1 cellular context compared by ENCODE assay signal in the genomic region with DNA sequence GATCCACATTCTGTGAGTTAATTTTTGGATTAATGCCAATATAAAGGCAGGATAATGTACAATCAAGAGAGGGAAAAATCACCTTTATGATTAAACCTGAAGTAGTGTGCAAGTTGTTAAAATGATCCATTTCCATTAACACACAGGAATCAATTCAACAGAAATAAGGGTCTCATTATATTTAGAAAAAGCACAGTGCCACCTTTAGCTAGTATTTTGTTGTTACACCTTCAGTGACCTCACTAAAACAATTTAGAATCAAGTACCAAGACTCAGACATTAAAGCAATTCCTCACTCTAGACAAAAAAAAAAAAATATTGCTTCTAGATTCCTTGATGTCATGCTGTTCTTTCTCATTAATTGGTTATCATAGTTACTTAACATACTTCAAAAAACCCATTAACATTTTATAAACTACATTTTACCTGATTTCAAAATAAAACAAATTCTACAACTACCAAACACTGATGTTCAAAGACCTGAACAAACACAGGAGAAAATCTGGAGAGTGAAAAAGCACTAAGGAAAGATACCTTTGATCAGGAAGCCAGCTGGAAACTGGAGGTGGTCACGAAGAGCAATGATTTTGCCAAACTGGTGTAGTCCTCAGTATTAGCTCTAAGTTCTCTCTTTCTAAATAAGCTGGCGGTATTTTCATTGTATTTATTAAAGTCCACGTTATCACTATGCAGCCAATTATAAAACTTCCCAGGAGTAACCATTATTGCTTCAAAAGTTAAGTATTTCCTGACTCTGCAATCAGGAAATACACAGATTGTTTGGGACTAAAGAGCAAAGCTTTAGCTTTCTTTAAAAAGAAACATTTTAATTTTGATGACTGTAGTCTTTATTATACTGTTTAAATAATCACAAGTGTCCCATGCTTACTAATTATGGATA.
TF ChIP-seq lines count a peak whose summit lies in the region.

No MANE protein-coding gene starts in this region.

TF ChIP-seq in IMR-90, 13 proteins besides CTCF, POLR2A, EP300 and RAD21:
- TF ChIP-seq, protein P1, sequence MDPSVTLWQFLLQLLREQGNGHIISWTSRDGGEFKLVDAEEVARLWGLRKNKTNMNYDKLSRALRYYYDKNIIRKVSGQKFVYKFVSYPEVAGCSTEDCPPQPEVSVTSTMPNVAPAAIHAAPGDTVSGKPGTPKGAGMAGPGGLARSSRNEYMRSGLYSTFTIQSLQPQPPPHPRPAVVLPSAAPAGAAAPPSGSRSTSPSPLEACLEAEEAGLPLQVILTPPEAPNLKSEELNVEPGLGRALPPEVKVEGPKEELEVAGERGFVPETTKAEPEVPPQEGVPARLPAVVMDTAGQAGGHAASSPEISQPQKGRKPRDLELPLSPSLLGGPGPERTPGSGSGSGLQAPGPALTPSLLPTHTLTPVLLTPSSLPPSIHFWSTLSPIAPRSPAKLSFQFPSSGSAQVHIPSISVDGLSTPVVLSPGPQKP (IDR thresholded peaks at IDR 0.05; ENCODE audit: borderline replicate concordance, low read depth, low read length) = no peak
